Comparison of ENCODE assay signal across 33 cellular contexts in the genomic region with DNA sequence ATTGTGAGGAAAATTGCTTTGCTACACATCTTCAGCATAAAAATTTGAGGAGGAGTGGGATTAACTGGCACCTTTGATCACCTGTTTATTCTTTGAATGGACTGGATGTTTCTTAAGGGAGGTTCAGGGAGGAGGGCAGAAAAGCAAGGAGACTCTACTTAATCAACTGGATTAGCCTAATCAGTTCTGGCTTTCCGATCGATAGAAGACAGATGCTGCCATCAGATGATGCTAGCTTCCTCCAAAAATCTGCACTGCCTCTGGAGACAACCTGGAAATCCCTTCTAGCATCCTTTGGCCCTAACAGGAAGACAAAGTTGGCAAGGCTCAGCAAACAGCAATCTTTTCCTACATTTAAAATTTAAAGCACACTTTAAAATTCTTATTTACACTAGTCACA.
"Had no signal": no experiment of that assay in that cellular context is flagged by ENCODE, and none has a peak within 500 bp of the region (broad histone marks: within the 10 kb centered on the region; RNA-seq: fewer than 3 reads in every experiment).

No MANE protein-coding gene starts in this region.

- DNase-seq: activated CD4-positive, alpha-beta memory T cell treated with anti-CD3 and anti-CD28 coated beads, Interleukin-2, amount 10 ng/mL, durations not matched to agents 7 days and 5 days; activated CD4-positive, alpha-beta T cell treated with anti-CD3 and anti-CD28 coated beads for 1 hour; activated CD4-positive, alpha-beta T cell treated with anti-CD3 and anti-CD28 coated beads for 36 hours; activated CD4-positive, alpha-beta T cell treated with anti-CD3 and anti-CD28 coated beads for 48 hours; activated CD4-positive, alpha-beta T cell treated with anti-CD3 and anti-CD28 coated beads, Interleukin-2, amount 10 ng/mL, durations not matched to agents 7 days and 5 days; activated CD4-positive, alpha-beta T cell treated with anti-CD3 and anti-CD28 coated beads, Interleukin-2, amount 50 U/mL, for 48 hours; activated CD4-positive, CD25-positive, alpha-beta regulatory T cell; activated CD8-positive, alpha-beta memory T cell treated with anti-CD3 and anti-CD28 coated beads for 24 hours; activated CD8-positive, alpha-beta memory T cell treated with anti-CD3 and anti-CD28 coated beads, Interleukin-2, amount 10 ng/mL, durations not matched to agents 7 days and 5 days; activated CD8-positive, alpha-beta memory T cell treated with anti-CD3 and anti-CD28 coated beads, Interleukin-2, amount 50 U/mL, for 48 hours; activated CD8-positive, alpha-beta T cell treated with anti-CD3 and anti-CD28 coated beads, Interleukin-2, amount 10 ng/mL, durations not matched to agents 7 days and 5 days; activated effector memory CD4-positive, alpha-beta T cell treated with Interleukin-2 at 50 U/mL for 16 hours; activated gamma-delta T cell; activated naive CD4-positive, alpha-beta T cell treated with anti-CD3 and anti-CD28 coated beads, Interleukin-2, amount 10 ng/mL, durations not matched to agents 7 days and 5 days; activated naive CD4-positive, alpha-beta T cell treated with Interleukin-2 at 50 U/mL for 16 hours; activated naive CD8-positive, alpha-beta T cell treated with anti-CD3 and anti-CD28 coated beads, Interleukin-2, amount 10 ng/mL, durations not matched to agents 7 days and 5 days; activated naive CD8-positive, alpha-beta T cell treated with anti-CD3 and anti-CD28 coated beads, Interleukin-2, amount 50 U/mL, for 24 hours; activated T-cell treated with anti-CD3 and anti-CD28 coated beads, Interleukin-2, amount 50 U/mL, for 24 hours; activated T-cell treated with anti-CD3 and anti-CD28 coated beads, Interleukin-2, amount 50 U/mL, for 48 hours; amygdala; anterior cingulate cortex; body of pancreas; brain microvascular endothelial cell; central memory CD4-positive, alpha-beta T cell; T-helper 2 cell; T-helper 9 cell had no signal

- ATAC-seq: activated CD4-positive, alpha-beta T cell treated with anti-CD3 and anti-CD28 coated beads for 36 hours; activated CD4-positive, CD25-positive, alpha-beta regulatory T cell treated with anti-CD3 and anti-CD28 coated beads, Interleukin-2, amount 50 U/mL, for 24 hours; activated CD8-positive, alpha-beta memory T cell treated with anti-CD3 and anti-CD28 coated beads, Interleukin-2, amount 10 ng/mL, durations not matched to agents 7 days and 5 days; activated CD8-positive, alpha-beta T cell treated with anti-CD3 and anti-CD28 coated beads, Interleukin-2, amount 10 ng/mL, durations not matched to agents 7 days and 5 days; activated naive CD8-positive, alpha-beta T cell treated with anti-CD3 and anti-CD28 coated beads, Interleukin-2, amount 50 U/mL, for 24 hours; body of pancreas; WTC11 had no signal

- H3K36me3 Mint-ChIP-seq: activated CD8-positive, alpha-beta memory T cell treated with anti-CD3 and anti-CD28 coated beads, Interleukin-2, amount 10 ng/mL, durations not matched to agents 7 days and 5 days; activated naive CD4-positive, alpha-beta T cell treated with anti-CD3 and anti-CD28 coated beads, Interleukin-2, amount 10 ng/mL, durations not matched to agents 7 days and 5 days; activated naive CD4-positive, alpha-beta T cell treated with anti-CD3 and anti-CD28 coated beads, Interleukin-2, amount 50 U/mL, for 24 hours; activated naive CD8-positive, alpha-beta T cell; activated naive CD8-positive, alpha-beta T cell treated with anti-CD3 and anti-CD28 coated beads, Interleukin-2, amount 10 ng/mL, durations not matched to agents 7 days and 5 days; WTC11 had no signal

- H3K27me3 Mint-ChIP-seq: activated CD4-positive, alpha-beta memory T cell treated with anti-CD3 and anti-CD28 coated beads, Interleukin-2, amount 10 ng/mL, durations not matched to agents 7 days and 5 days had no signal

- H3K4me3 Mint-ChIP-seq: activated CD4-positive, alpha-beta memory T cell treated with anti-CD3 and anti-CD28 coated beads, Interleukin-2, amount 10 ng/mL, durations not matched to agents 7 days and 5 days; activated CD4-positive, alpha-beta T cell treated with anti-CD3 and anti-CD28 coated beads for 36 hours; activated CD4-positive, alpha-beta T cell treated with anti-CD3 and anti-CD28 coated beads, Interleukin-2, amount 10 ng/mL, durations not matched to agents 7 days and 5 days; activated CD8-positive, alpha-beta memory T cell treated with anti-CD3 and anti-CD28 coated beads, Interleukin-2, amount 10 ng/mL, durations not matched to agents 7 days and 5 days; activated CD8-positive, alpha-beta T cell treated with anti-CD3 and anti-CD28 coated beads, Interleukin-2, amount 10 ng/mL, durations not matched to agents 7 days and 5 days; activated naive CD4-positive, alpha-beta T cell treated with anti-CD3 and anti-CD28 coated beads, Interleukin-2, amount 10 ng/mL, durations not matched to agents 7 days and 5 days; activated naive CD4-positive, alpha-beta T cell treated with anti-CD3 and anti-CD28 coated beads, Interleukin-2, amount 50 U/mL, for 24 hours; activated naive CD8-positive, alpha-beta T cell; activated naive CD8-positive, alpha-beta T cell treated with anti-CD3 and anti-CD28 coated beads, Interleukin-2, amount 10 ng/mL, durations not matched to agents 7 days and 5 days; activated naive CD8-positive, alpha-beta T cell treated with anti-CD3 and anti-CD28 coated beads, Interleukin-2, amount 50 U/mL, for 24 hours; activated T-cell treated with anti-CD3 and anti-CD28 coated beads, Interleukin-2, amount 50 U/mL, for 24 hours; T-helper 1 cell treated with Interleukin-12 subunit alpha and Interleukin-12 subunit beta and Interleukin-4 antibody, amounts not matched to agents 30 μg/mL and 1 μg/mL, for 36 hours; T-helper 2 cell treated with Interferon-gamma antibody and Interleukin-4, amounts not matched to agents 5 μg/mL and 100 μg/mL, for 36 hours; WTC11 had no signal

- H3K27ac Mint-ChIP-seq: activated CD4-positive, alpha-beta memory T cell treated with anti-CD3 and anti-CD28 coated beads, Interleukin-2, amount 10 ng/mL, durations not matched to agents 7 days and 5 days; activated CD4-positive, alpha-beta T cell treated with anti-CD3 and anti-CD28 coated beads for 36 hours; activated CD4-positive, alpha-beta T cell treated with anti-CD3 and anti-CD28 coated beads, Interleukin-2, amount 10 ng/mL, durations not matched to agents 7 days and 5 days; activated CD8-positive, alpha-beta memory T cell treated with anti-CD3 and anti-CD28 coated beads, Interleukin-2, amount 10 ng/mL, durations not matched to agents 7 days and 5 days; activated CD8-positive, alpha-beta T cell treated with anti-CD3 and anti-CD28 coated beads, Interleukin-2, amount 10 ng/mL, durations not matched to agents 7 days and 5 days; activated naive CD4-positive, alpha-beta T cell treated with anti-CD3 and anti-CD28 coated beads, Interleukin-2, amount 10 ng/mL, durations not matched to agents 7 days and 5 days; activated naive CD4-positive, alpha-beta T cell treated with anti-CD3 and anti-CD28 coated beads, Interleukin-2, amount 50 U/mL, for 24 hours; activated naive CD8-positive, alpha-beta T cell; activated naive CD8-positive, alpha-beta T cell treated with anti-CD3 and anti-CD28 coated beads, Interleukin-2, amount 10 ng/mL, durations not matched to agents 7 days and 5 days; activated naive CD8-positive, alpha-beta T cell treated with anti-CD3 and anti-CD28 coated beads, Interleukin-2, amount 50 U/mL, for 24 hours; activated T-cell treated with anti-CD3 and anti-CD28 coated beads, Interleukin-2, amount 50 U/mL, for 24 hours; activated T-helper 2 cell treated with anti-CD3 and anti-CD28 coated beads, Interferon-gamma antibody, Interleukin-2, Interleukin-4, amounts not matched to agents 10 μg/mL and 5 μg/mL and 100 μg/mL, durations not matched to agents 14 hours and 24 hours and 36 hours; T-helper 1 cell treated with Interleukin-12 subunit alpha and Interleukin-12 subunit beta and Interleukin-4 antibody, amounts not matched to agents 30 μg/mL and 1 μg/mL, for 36 hours; T-helper 2 cell treated with Interferon-gamma antibody and Interleukin-4, amounts not matched to agents 5 μg/mL and 100 μg/mL, for 36 hours; WTC11 had no signal

- H3K9me3 Mint-ChIP-seq: activated CD4-positive, alpha-beta memory T cell treated with anti-CD3 and anti-CD28 coated beads, Interleukin-2, amount 10 ng/mL, durations not matched to agents 7 days and 5 days; activated CD4-positive, alpha-beta T cell treated with anti-CD3 and anti-CD28 coated beads, Interleukin-2, amount 10 ng/mL, durations not matched to agents 7 days and 5 days; activated naive CD4-positive, alpha-beta T cell treated with anti-CD3 and anti-CD28 coated beads, Interleukin-2, amount 10 ng/mL, durations not matched to agents 7 days and 5 days; activated naive CD8-positive, alpha-beta T cell treated with anti-CD3 and anti-CD28 coated beads, Interleukin-2, amount 50 U/mL, for 24 hours; activated T-cell treated with anti-CD3 and anti-CD28 coated beads, Interleukin-2, amount 50 U/mL, for 24 hours; activated T-helper 2 cell treated with anti-CD3 and anti-CD28 coated beads, Interferon-gamma antibody, Interleukin-2, Interleukin-4, amounts not matched to agents 10 μg/mL and 5 μg/mL and 100 μg/mL, durations not matched to agents 14 hours and 24 hours and 36 hours; T-helper 1 cell treated with Interleukin-12 subunit alpha and Interleukin-12 subunit beta and Interleukin-4 antibody, amounts not matched to agents 30 μg/mL and 1 μg/mL, for 36 hours; T-helper 2 cell treated with Interferon-gamma antibody and Interleukin-4, amounts not matched to agents 5 μg/mL and 100 μg/mL, for 36 hours; WTC11 had no signal

- H3K4me1 Mint-ChIP-seq: activated CD4-positive, alpha-beta memory T cell treated with anti-CD3 and anti-CD28 coated beads, Interleukin-2, amount 10 ng/mL, durations not matched to agents 7 days and 5 days; activated CD4-positive, alpha-beta T cell treated with anti-CD3 and anti-CD28 coated beads for 36 hours; activated CD4-positive, alpha-beta T cell treated with anti-CD3 and anti-CD28 coated beads, Interleukin-2, amount 10 ng/mL, durations not matched to agents 7 days and 5 days; activated CD8-positive, alpha-beta memory T cell treated with anti-CD3 and anti-CD28 coated beads, Interleukin-2, amount 10 ng/mL, durations not matched to agents 7 days and 5 days; activated naive CD4-positive, alpha-beta T cell treated with anti-CD3 and anti-CD28 coated beads, Interleukin-2, amount 10 ng/mL, durations not matched to agents 7 days and 5 days; activated naive CD4-positive, alpha-beta T cell treated with anti-CD3 and anti-CD28 coated beads, Interleukin-2, amount 50 U/mL, for 24 hours; activated naive CD8-positive, alpha-beta T cell treated with anti-CD3 and anti-CD28 coated beads, Interleukin-2, amount 10 ng/mL, durations not matched to agents 7 days and 5 days; activated naive CD8-positive, alpha-beta T cell treated with anti-CD3 and anti-CD28 coated beads, Interleukin-2, amount 50 U/mL, for 24 hours had no signal
